In genomic region chr21:7626134-7626748, GRCh38 we compare ENCODE assay signal across 6 cellular contexts.
A peak's percentile ranks its signal among the peaks of the same experiment; 100 is the strongest.
DNase-seq lines count a peak whose midpoint lies in the region; ATAC-seq, FAIRE-seq and TF ChIP-seq lines count a peak whose summit lies in the region.
"Not testable (repeated sequence)": the region's sequence is repeated elsewhere in the genome, so short reads cannot be mapped to it uniquely, and the experiment has no call there.

No MANE protein-coding gene starts in this region.

- not testable (repeated sequence) for H3K9me2 ChIP-seq in HCT116 (ENCODE audit: insufficient read depth)

- TF ChIP-seq RAD21 in A549 (conservative IDR thresholded peaks at IDR 0.05 in 1 of 2, IDR thresholded peaks at IDR 0.05 in 1 of 2); HCT116 (IDR thresholded peaks at IDR 0.05; ENCODE audit: low read depth); HepG2 (CRISPR knock-in tag; IDR thresholded peaks at IDR 0.05): not testable (repeated sequence)

- not testable (repeated sequence) for H3K9me3 Mint-ChIP-seq in WTC11

- H3K27ac ChIP-seq in A549; HCT116 (ENCODE audit: low read depth, low read length); Panc1 (ENCODE audit: low read length); foreskin keratinocyte; HepG2 (ENCODE audit: extremely low read length, insufficient read depth, low read length): not testable (repeated sequence)

- not testable (repeated sequence) for H3K36me3 ChIP-seq in HCT116 (ENCODE audit: control insufficient read depth in 1 of 2, insufficient read depth in 2 of 2, low read length in 2 of 2); Panc1 (ENCODE audit: control insufficient read depth, insufficient read depth, low read length); HepG2 (replicated peaks in 1 of 2; ENCODE audit: control insufficient read depth in 1 of 2, insufficient read depth in 2 of 2, low read length in 2 of 2)

- no CpG with 5 or more reads among the region's 22 CpGs for WGBS in A549 (ENCODE audit: missing lambda C conversion rate)
- WGBS in HepG2 (ENCODE audit: low lambda C conversion rate): no CpG with 5 or more reads among the region's 22 CpGs

- not testable (repeated sequence) for H3K4me1 ChIP-seq in A549; HCT116 (ENCODE audit: control insufficient read depth in 1 of 2, insufficient read depth in 2 of 2, low read length in 2 of 2); Panc1 (ENCODE audit: control insufficient read depth, insufficient read depth, low read length); foreskin keratinocyte; HepG2 (ENCODE audit: insufficient read depth, low read length)

- not testable (repeated sequence) for H3K79me2 ChIP-seq in HCT116 (ENCODE audit: insufficient read depth, low read length); HepG2 (ENCODE audit: insufficient read depth, low read length)

- not testable (repeated sequence) for H3K27me3 Mint-ChIP-seq in WTC11 (ENCODE audit: low read depth)

- H3K4me3 ChIP-seq in A549; HCT116 (replicated peaks in 1 of 2; ENCODE audit: low read depth in 1 of 2, low read length in 2 of 2); Panc1 (ENCODE audit: low read depth in 2 of 2, low read length in 2 of 2); HepG2 (replicated peaks in 1 of 3; ENCODE audit: insufficient read depth in 1 of 3, low read depth in 2 of 3, low read length in 3 of 3): not testable (repeated sequence)

- CTCF ChIA-PET in A549 (lab: Yijun Ruan, JAX); HCT116 (lab: Charles Lee); Panc1 (lab: Charles Lee); WTC11 (lab: Charles Lee); HepG2 (lab: Yijun Ruan, JAX; ENCODE audit: low intra/inter-chr PET ratio, low total read pairs): not testable (repeated sequence)

- not testable (repeated sequence) for BruUV-seq in HCT116 (replicated peaks; lab: Mats Ljungman, UMichigan); Panc1 (replicated peaks; lab: Mats Ljungman, UMichigan); HepG2 (replicated peaks; lab: Mats Ljungman, UMichigan)

- not testable (repeated sequence) for H3K27ac Mint-ChIP-seq in WTC11

- not testable (repeated sequence) for H4K20me1 ChIP-seq in HCT116 (ENCODE audit: insufficient read depth); HepG2 (ENCODE audit: insufficient read depth, low read length)

- ATAC-seq in A549 (peak; percentile 90 to 99), HCT116 (peak; percentile 99), Panc1 (0 out of 2 replicates have a peak, but pooled peaks have one; percentile 77), WTC11 (peak; percentile 34; the same call in 1 of the 2 replicates), foreskin keratinocyte (peak; percentile 48), HepG2 (peak; percentile 72)

- intact Hi-C loops in HCT116 (cut with micrococcal nuclease); Panc1 (cut with micrococcal nuclease; ENCODE audit: unreplicated experiment); HepG2 (cut with micrococcal nuclease; ENCODE audit: unreplicated experiment): not testable (repeated sequence)

- H3K9me3 ChIP-seq in A549; HCT116 (ENCODE audit: control insufficient read depth in 1 of 2, insufficient read depth in 1 of 2, low read depth in 1 of 2, low read length in 2 of 2); Panc1 (ENCODE audit: control insufficient read depth, insufficient read depth, low read depth, low read length); HepG2 (ENCODE audit: low read length): not testable (repeated sequence)

- in situ Hi-C loops in Panc1 (cut with HindIII; ENCODE audit: low pct_unique_long_range_greater_than_20kb, low sequenced_read_pairs); HepG2 (cut with HindIII; ENCODE audit: extremely low pct_ligation_motif_present, low pct_unique_long_range_greater_than_20kb): not testable (repeated sequence)

- H2AFZ ChIP-seq in HCT116 (ENCODE audit: low read depth, low read length, poor library complexity, severe bottlenecking); HepG2 (ENCODE audit: low read length): not testable (repeated sequence)

- not testable (repeated sequence) for FAIRE-seq in A549 (lab: Jason Lieb, UNC); HepG2 (lab: Jason Lieb, UNC)

- not testable (repeated sequence) for H3K4me1 Mint-ChIP-seq in WTC11

- H3K27me3 ChIP-seq in HCT116 (ENCODE audit: insufficient read depth, low read length); Panc1 (ENCODE audit: control insufficient read depth, insufficient read depth, low read length); foreskin keratinocyte; HepG2 (ENCODE audit: control insufficient read depth in 1 of 2, insufficient read depth in 2 of 2, low read length in 2 of 2): not testable (repeated sequence)

- not testable (repeated sequence) for TF ChIP-seq POLR2A in A549 (IDR thresholded peaks at IDR 0.05; ENCODE audit: low read length); HCT116 (IDR thresholded peaks at IDR 0.05; ENCODE audit: borderline replicate concordance, extremely low read depth, insufficient read depth, insufficient read length); HepG2 (IDR thresholded peaks at IDR 0.05; ENCODE audit: insufficient read depth in 1 of 2, low read depth in 2 of 2, low read length in 2 of 2)

- TF ChIP-seq EP300 in A549 (IDR thresholded peaks at IDR 0.05); HepG2 (IDR thresholded peaks at IDR 0.05; ENCODE audit: low read depth in 2 of 2, low read length in 2 of 2); HepG2 (CRISPR knock-in tag; IDR thresholded peaks at IDR 0.05; ENCODE audit: borderline replicate concordance): not testable (repeated sequence)

- H3K36me3 Mint-ChIP-seq in WTC11: not testable (repeated sequence)

- TF ChIP-seq CTCF in A549 (IDR thresholded peaks at IDR 0.05); HCT116 (IDR thresholded peaks at IDR 0.05 in 2 of 3, conservative IDR thresholded peaks at IDR 0.05 in 1 of 3; ENCODE audit: borderline replicate concordance in 1 of 3, insufficient read depth in 1 of 3, low read depth in 2 of 3, low read length in 2 of 3); Panc1 (IDR thresholded peaks at IDR 0.05); WTC11 (IDR thresholded peaks at IDR 0.05); foreskin keratinocyte (conservative IDR thresholded peaks at IDR 0.05); HepG2 (CRISPR knock-in tag; IDR thresholded peaks at IDR 0.05): not testable (repeated sequence)

- DNase-seq in A549 (ENCODE audit: low read depth in 1 of 2, low spot score in 1 of 2); HCT116 (ENCODE audit: low read depth, low spot score); Panc1 (ENCODE audit: low read depth, low spot score); WTC11 (ENCODE audit: low spot score); foreskin keratinocyte; HepG2 (ENCODE audit: low spot score): not testable (repeated sequence)

- RAD21 ChIA-PET in HCT116 (lab: Charles Lee; ENCODE audit: low non-redundant PET in 1 of 2, low total read pairs in 2 of 2, uncharacterized antibody in 2 of 2, unreplicated experiment in 2 of 2): not testable (repeated sequence)

- not testable (repeated sequence) for H3K9ac ChIP-seq in HCT116 (ENCODE audit: low read length); HepG2 (ENCODE audit: insufficient read depth, low read depth, low read length)

- not testable (repeated sequence) for H3K4me3 Mint-ChIP-seq in WTC11

- not testable (repeated sequence) for H3K4me2 ChIP-seq in A549; HCT116 (ENCODE audit: low read length); HepG2 (ENCODE audit: low read depth, low read length)

- POLR2A ChIA-PET in A549 (lab: Yijun Ruan, JAX); HCT116 (lab: Charles Lee); Panc1 (lab: Charles Lee); WTC11 (lab: Charles Lee); HepG2 (lab: Yijun Ruan, JAX): not testable (repeated sequence)

Comparison
In these comparisons a context has a peak if more than half of its experiments do, and no peak if none do; other contexts are left out.
1. ATAC-seq: peak in every context shown above with its lines; median percentile 99 in HCT116; 94 in A549; 77 in Panc1; 72 in HepG2; 48 in foreskin keratinocyte; 34 in WTC11.